ENCODE assay signal across 34 cellular contexts in the genomic region with DNA sequence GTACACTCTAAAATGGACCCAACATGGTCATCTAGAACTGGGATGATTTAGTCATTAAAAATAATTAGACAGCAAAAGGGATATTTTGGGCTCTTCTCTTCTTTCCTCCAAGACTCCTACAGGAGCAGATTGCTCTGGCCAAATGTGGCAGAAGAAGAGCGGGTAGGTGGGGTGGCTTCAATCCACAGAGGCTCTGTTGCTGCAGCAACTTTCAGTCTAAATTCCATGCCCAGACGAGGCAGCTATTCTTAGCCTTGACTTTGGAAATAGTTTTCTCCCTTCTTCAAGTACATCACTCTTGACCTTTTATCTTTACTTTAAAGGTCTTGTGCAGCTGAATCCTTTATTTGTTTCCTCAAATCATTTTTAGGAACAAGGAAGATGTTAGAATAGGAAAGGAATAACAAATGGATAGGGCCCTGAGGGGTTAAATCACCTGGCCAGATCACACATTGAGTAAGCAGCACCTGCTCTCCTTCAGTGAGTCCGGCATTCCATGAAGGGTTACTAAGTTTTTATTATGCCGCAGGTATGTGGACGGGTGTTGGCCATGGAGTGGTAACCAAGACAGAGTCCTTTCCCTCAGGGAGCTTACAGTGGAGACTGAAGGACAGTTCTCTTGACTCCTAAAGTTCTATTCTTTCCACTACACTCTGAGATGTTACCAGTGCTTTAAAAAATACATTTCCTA. TPM values are rescaled to one million over a fixed set of nuclear protein-coding genes. Genes with fewer than 3 reads are reported as not detected.
DNase-seq lines count a peak whose midpoint lies in the region; ATAC-seq, FAIRE-seq and TF ChIP-seq lines count a peak whose summit lies in the region.
"Had no signal": no experiment of that assay in that cellular context is flagged by ENCODE, and none has a peak within 500 bp of the region (broad histone marks: within the 10 kb centered on the region; RNA-seq: fewer than 3 reads in every experiment).

No MANE protein-coding gene starts in this region.

- TF ChIP-seq EP300 in HepG2 (IDR thresholded peaks at IDR 0.05; ENCODE audit: low read depth in 2 of 2, low read length in 2 of 2) (no peak), HepG2 (CRISPR knock-in tag; IDR thresholded peaks at IDR 0.05; ENCODE audit: borderline replicate concordance) (no peak), stomach (IDR thresholded peaks at IDR 0.05) (no peak)

- TF ChIP-seq CTCF in foreskin keratinocyte (conservative IDR thresholded peaks at IDR 0.05): no peak
- TF ChIP-seq CTCF in HepG2 (CRISPR knock-in tag; IDR thresholded peaks at IDR 0.05): no peak
- TF ChIP-seq CTCF in stomach (IDR thresholded peaks at IDR 0.05): no peak
- no peak for TF ChIP-seq CTCF in dorsolateral prefrontal cortex (IDR thresholded peaks at IDR 0.05 in 54 of 56, conservative IDR thresholded peaks at IDR 0.05 in 2 of 56; ENCODE audit: low read depth in 1 of 56, partially characterized antibody in 56 of 56)

- H3K27me3 ChIP-seq in foreskin keratinocyte: no peaks in the 10 kb centered on the region
- no peaks in the 10 kb centered on the region for H3K27me3 ChIP-seq in HepG2 (ENCODE audit: control insufficient read depth in 1 of 2, insufficient read depth in 2 of 2, low read length in 2 of 2)
- no peaks in the 10 kb centered on the region for H3K27me3 ChIP-seq in stomach
- no peaks in the 10 kb centered on the region for H3K27me3 ChIP-seq in dorsolateral prefrontal cortex
- H3K27me3 ChIP-seq: esophagus squamous epithelium, MG63, neutrophil, Peyer's patch had no signal

- no peaks in the 10 kb centered on the region for H3K9me3 Mint-ChIP-seq in activated CD4-positive, alpha-beta T cell treated with anti-CD3 and anti-CD28 coated beads, Interleukin-2, amount 10 ng/mL, durations not matched to agents 24 days and 14 days
- no peaks in the 10 kb centered on the region for H3K9me3 Mint-ChIP-seq in activated CD4-positive, alpha-beta T cell treated with anti-CD3 and anti-CD28 coated beads for 36 hours (ENCODE audit: low read depth)
- H3K9me3 Mint-ChIP-seq: memory B cell; stimulated activated effector memory CD8-positive, alpha-beta T cell treated with anti-CD3 and anti-CD28 coated beads, Interleukin-12 subunit alpha, Interleukin-12 subunit beta, amount 100 ng/mL, for 72 hours; T-helper 2 cell treated with Interferon-gamma antibody and Interleukin-4, amounts not matched to agents 5 μg/mL and 100 μg/mL, for 36 hours had no signal

- H3K4me1 ChIP-seq in foreskin keratinocyte (no peaks in the 10 kb centered on the region), HepG2 (ENCODE audit: insufficient read depth, low read length) (peaks cover 38% of the 10 kb centered on the region), stomach (peaks cover 2 to 33% (median 13%) of the 10 kb centered on the region in 4 donors)
- H3K4me1 ChIP-seq: esophagus squamous epithelium, Peyer's patch, prostate gland had no signal

- no peaks in the 10 kb centered on the region for H3K79me2 ChIP-seq in HepG2 (ENCODE audit: insufficient read depth, low read length)

- H3K4me1 Mint-ChIP-seq in activated CD4-positive, alpha-beta T cell treated with anti-CD3 and anti-CD28 coated beads, Interleukin-2, amount 10 ng/mL, durations not matched to agents 24 days and 14 days: no peaks in the 10 kb centered on the region
- no peaks in the 10 kb centered on the region for H3K4me1 Mint-ChIP-seq in activated CD4-positive, alpha-beta T cell treated with anti-CD3 and anti-CD28 coated beads for 36 hours
- H3K4me1 Mint-ChIP-seq: memory B cell; stimulated activated effector memory CD8-positive, alpha-beta T cell treated with anti-CD3 and anti-CD28 coated beads, Interleukin-12 subunit alpha, Interleukin-12 subunit beta, amount 100 ng/mL, for 72 hours had no signal

- CTCF ChIA-PET in activated CD4-positive, alpha-beta T cell treated with anti-CD3 and anti-CD28 coated beads for 36 hours (lab: Charles Lee): no interaction called here
- CTCF ChIA-PET in HepG2 (lab: Yijun Ruan, JAX; ENCODE audit: low intra/inter-chr PET ratio, low total read pairs): no interaction called here

- H2AFZ ChIP-seq in HepG2 (ENCODE audit: low read length): no peak overlapping the region

- no peak overlapping the region for H3K4me3 Mint-ChIP-seq in activated CD4-positive, alpha-beta T cell treated with anti-CD3 and anti-CD28 coated beads, Interleukin-2, amount 10 ng/mL, durations not matched to agents 24 days and 14 days
- no peak overlapping the region for H3K4me3 Mint-ChIP-seq in activated CD4-positive, alpha-beta T cell treated with anti-CD3 and anti-CD28 coated beads for 36 hours
- H3K4me3 Mint-ChIP-seq: activated naive CD8-positive, alpha-beta T cell; H9; memory B cell; stimulated activated effector memory CD8-positive, alpha-beta T cell treated with anti-CD3 and anti-CD28 coated beads, Interleukin-12 subunit alpha, Interleukin-12 subunit beta, amount 100 ng/mL, for 72 hours; T-helper 2 cell treated with Interferon-gamma antibody and Interleukin-4, amounts not matched to agents 5 μg/mL and 100 μg/mL, for 36 hours; type B pancreatic cell had no signal

- no peak overlapping the region for H3K27ac Mint-ChIP-seq in activated CD4-positive, alpha-beta T cell treated with anti-CD3 and anti-CD28 coated beads, Interleukin-2, amount 10 ng/mL, durations not matched to agents 24 days and 14 days
- H3K27ac Mint-ChIP-seq in activated CD4-positive, alpha-beta T cell treated with anti-CD3 and anti-CD28 coated beads for 36 hours: no peak overlapping the region
- H3K27ac Mint-ChIP-seq: activated naive CD8-positive, alpha-beta T cell; H9; memory B cell; stimulated activated effector memory CD8-positive, alpha-beta T cell treated with anti-CD3 and anti-CD28 coated beads, Interleukin-12 subunit alpha, Interleukin-12 subunit beta, amount 100 ng/mL, for 72 hours; T-helper 2 cell treated with Interferon-gamma antibody and Interleukin-4, amounts not matched to agents 5 μg/mL and 100 μg/mL, for 36 hours; type B pancreatic cell had no signal

- H3K4me3 ChIP-seq in HepG2 (replicated peaks in 1 of 3; ENCODE audit: insufficient read depth in 1 of 3, low read depth in 2 of 3, low read length in 3 of 3) (0 out of 6 replicates have a peak overlapping the region, but pooled peaks of 1 of the 3 experiments have one; percentile 20), stomach (no peak overlapping the region), dorsolateral prefrontal cortex (no peak overlapping the region)
- H3K4me3 ChIP-seq: esophagus squamous epithelium, MG63, Peyer's patch, prostate gland had no signal

- no TSS peak for BruUV-seq in HepG2 (replicated peaks; lab: Mats Ljungman, UMichigan)

- H3K9me3 ChIP-seq in HepG2 (ENCODE audit: low read length) (peaks cover 11% of the 10 kb centered on the region), stomach (no peaks in the 10 kb centered on the region)
- H3K9me3 ChIP-seq: esophagus squamous epithelium, MG63, neutrophil, Peyer's patch, prostate gland had no signal

- DNase-seq in activated CD4-positive, alpha-beta T cell treated with anti-CD3 and anti-CD28 coated beads, Interleukin-2, amount 10 ng/mL, durations not matched to agents 24 days and 14 days: peak; percentile 38
- DNase-seq in activated CD4-positive, alpha-beta T cell treated with anti-CD3 and anti-CD28 coated beads for 36 hours: no peak
- DNase-seq in foreskin keratinocyte (peak; percentile 51 to 85), HepG2 (ENCODE audit: low spot score) (no peak), stomach (no peak), dorsolateral prefrontal cortex (no peak)
- DNase-seq in activated naive CD4-positive, alpha-beta T cell treated with anti-CD3 and anti-CD28 coated beads, Interleukin-2, amount 50 U/mL, for 16 hours: no peak
- no peak for DNase-seq in activated CD4-positive, CD25-positive, alpha-beta regulatory T cell (lab: John Stamatoyannopoulos, UW)
- DNase-seq: activated CD4-positive, alpha-beta T cell treated with anti-CD3 and anti-CD28 coated beads for 48 hours; activated effector memory CD4-positive, alpha-beta T cell treated with Interleukin-2 at 50 U/mL for 16 hours; C1 segment of cervical spinal cord; central memory CD4-positive, alpha-beta T cell; COR-L47; esophagus squamous epithelium; foreskin melanocyte; H9; MG63; NCI-H1105 treated with DMSO at 0.1 percent for 48 hours; NCI-H2081 treated with DMSO at 0.1 percent for 48 hours; NCI-H345; NCI-H774; Peyer's patch had no signal

- H3K27ac ChIP-seq in foreskin keratinocyte (no peak overlapping the region), HepG2 (ENCODE audit: extremely low read length, insufficient read depth, low read length) (no peak overlapping the region), stomach (peak overlapping the region; percentile 37 to 67 (median 41)), dorsolateral prefrontal cortex (no peak overlapping the region)
- H3K27ac ChIP-seq: 22Rv1, esophagus squamous epithelium, KMS-11, neutrophil, Peyer's patch, prostate gland, VCaP had no signal

- H3K27me3 Mint-ChIP-seq in activated CD4-positive, alpha-beta T cell treated with anti-CD3 and anti-CD28 coated beads, Interleukin-2, amount 10 ng/mL, durations not matched to agents 24 days and 14 days: no peaks in the 10 kb centered on the region
- peaks cover 4% of the 10 kb centered on the region for H3K27me3 Mint-ChIP-seq in activated CD4-positive, alpha-beta T cell treated with anti-CD3 and anti-CD28 coated beads for 36 hours
- H3K27me3 Mint-ChIP-seq: type B pancreatic cell had no signal

- no peaks in the 10 kb centered on the region for H4K20me1 ChIP-seq in HepG2 (ENCODE audit: insufficient read depth, low read length)

- 81% methylated on average over 5 of the region's 5 CpGs for WGBS in HepG2 (ENCODE audit: low lambda C conversion rate)
- 44 to 72% (median 49%) methylated on average over 5 of the region's 5 CpGs for WGBS in stomach, 5 donors

- H3K36me3 ChIP-seq in HepG2 (replicated peaks in 1 of 2; ENCODE audit: control insufficient read depth in 1 of 2, insufficient read depth in 2 of 2, low read length in 2 of 2): no peaks in the 10 kb centered on the region
- H3K36me3 ChIP-seq in stomach: no peaks in the 10 kb centered on the region
- H3K36me3 ChIP-seq: esophagus squamous epithelium, MG63, neutrophil, Peyer's patch, prostate gland had no signal

- TF ChIP-seq POLR2A in HepG2 (IDR thresholded peaks at IDR 0.05; ENCODE audit: insufficient read depth in 1 of 2, low read depth in 2 of 2, low read length in 2 of 2): no peak
- TF ChIP-seq POLR2A in stomach (IDR thresholded peaks at IDR 0.05): no peak

- POLR2A ChIA-PET in activated CD4-positive, alpha-beta T cell treated with anti-CD3 and anti-CD28 coated beads for 36 hours (lab: Charles Lee): no interaction called here
- POLR2A ChIA-PET in HepG2 (lab: Yijun Ruan, JAX): interaction anchor here (0.7 kb wide), 1 partner anchor 19 kb away, joined by 4 read pairs; the partner anchor contains the start of gene SORBS2

- no peaks in the 10 kb centered on the region for H3K36me3 Mint-ChIP-seq in activated CD4-positive, alpha-beta T cell treated with anti-CD3 and anti-CD28 coated beads, Interleukin-2, amount 10 ng/mL, durations not matched to agents 24 days and 14 days (ENCODE audit: low read depth)
- H3K36me3 Mint-ChIP-seq in activated CD4-positive, alpha-beta T cell treated with anti-CD3 and anti-CD28 coated beads for 36 hours (ENCODE audit: low read depth): no peaks in the 10 kb centered on the region
- H3K36me3 Mint-ChIP-seq: activated naive CD8-positive, alpha-beta T cell; memory B cell; stimulated activated effector memory CD8-positive, alpha-beta T cell treated with anti-CD3 and anti-CD28 coated beads, Interleukin-12 subunit alpha, Interleukin-12 subunit beta, amount 100 ng/mL, for 72 hours had no signal

- H3K9ac ChIP-seq in HepG2 (ENCODE audit: insufficient read depth, low read depth, low read length): no peak overlapping the region
- H3K9ac ChIP-seq: KMS-11 had no signal

- FAIRE-seq in HepG2 (lab: Jason Lieb, UNC): no peak
- FAIRE-seq: GM12891 had no signal

- intact Hi-C loops in activated CD4-positive, alpha-beta T cell treated with anti-CD3 and anti-CD28 coated beads, Interleukin-2, amount 10 ng/mL, durations not matched to agents 24 days and 14 days (cut with micrococcal nuclease): no loop called here
- intact Hi-C loops in activated CD4-positive, alpha-beta T cell treated with anti-CD3 and anti-CD28 coated beads for 36 hours (cut with DNase I, micrococcal nuclease): no loop called here
- intact Hi-C loops in HepG2 (cut with micrococcal nuclease; ENCODE audit: unreplicated experiment): no loop called here
- intact Hi-C loops in stomach (cut with DNase I; ENCODE audit: low total_unique reads): no loop called here
- intact Hi-C loops in dorsolateral prefrontal cortex (cut with DNase I): no loop called here

- H3K4me2 ChIP-seq in HepG2 (ENCODE audit: low read depth, low read length): peak overlapping the region; percentile 52
- H3K4me2 ChIP-seq: KMS-11 had no signal

- no peak for TF ChIP-seq RAD21 in HepG2 (CRISPR knock-in tag; IDR thresholded peaks at IDR 0.05)

- in situ Hi-C loops in HepG2 (cut with HindIII; ENCODE audit: extremely low pct_ligation_motif_present, low pct_unique_long_range_greater_than_20kb): no loop called here

- ATAC-seq in activated CD4-positive, alpha-beta T cell treated with anti-CD3 and anti-CD28 coated beads for 36 hours: no peak
- ATAC-seq in foreskin keratinocyte: peak; percentile 75
- ATAC-seq in HepG2: no peak
- ATAC-seq: stimulated activated effector memory CD8-positive, alpha-beta T cell treated with anti-CD3 and anti-CD28 coated beads, Interleukin-12 subunit alpha, Interleukin-12 subunit beta, amount 100 ng/mL, for 72 hours had no signal

RNA-seq across cellular contexts. Expression of gene SORBS2, which starts 19.3 kb away (rescaled TPM):
- total RNA-seq in activated CD4-positive, alpha-beta T cell treated with anti-CD3 and anti-CD28 coated beads, Interleukin-2, amount 10 ng/mL, durations not matched to agents 24 days and 14 days: not detected in 2 replicates
- not detected for total RNA-seq in activated CD4-positive, alpha-beta T cell treated with anti-CD3 and anti-CD28 coated beads for 36 hours
- 1.2 and 1.9 TPM in 2 replicates for total RNA-seq in foreskin keratinocyte
- 0.37 and 0.47 TPM in 2 replicates for polyA plus RNA-seq in foreskin keratinocyte
- 25.0 and 29.0 TPM in 2 replicates for total RNA-seq in HepG2 (2016; rRNA removed; fragmentation: Illumina TruSeq; extraction: Trizol)
- 7.2 and 7.3 TPM in 2 replicates for total RNA-seq in HepG2 (2016; cell fraction: cytosol; rRNA removed; fragmentation: Illumina TruSeq; extraction: Trizol; ENCODE audit: low read depth)
- 26.0 and 26.2 TPM in 2 replicates for total RNA-seq in HepG2 (2016; cell fraction: insoluble cytoplasmic fraction; rRNA removed; fragmentation: Illumina TruSeq; extraction: Trizol)
- total RNA-seq in HepG2 (2016; cell fraction: membrane; rRNA removed; fragmentation: Illumina TruSeq; extraction: Trizol): 12.8 and 16.4 TPM in 2 replicates
- total RNA-seq in HepG2 (2016; cell fraction: nucleus; rRNA removed; fragmentation: Illumina TruSeq; extraction: Trizol): 62.8 and 62.9 TPM in 2 replicates
- 55.9 and 80.5 TPM in 2 replicates for polyA plus RNA-seq in HepG2 (2011; rRNA removed)
- 38.4 and 48.7 TPM in 2 replicates for polyA plus RNA-seq in HepG2 (2011; cell fraction: cytosol; rRNA removed)
- 61.7 and 83.9 TPM in 2 replicates for polyA plus RNA-seq in HepG2 (2011; cell fraction: nucleus; rRNA removed)
- 34.7 and 45.4 TPM in 2 replicates for polyA plus RNA-seq in HepG2 (2012)
- 1.7 and 2.6 TPM in 2 replicates for polyA plus RNA-seq in HepG2 (2016; cell fraction: cytosol; fragmentation: Illumina TruSeq; extraction: Trizol; ENCODE audit: low read depth)
- polyA plus RNA-seq in HepG2 (2016; cell fraction: insoluble cytoplasmic fraction; fragmentation: Illumina TruSeq; extraction: Trizol; ENCODE audit: low read depth): 29.6 and 32.7 TPM in 2 replicates
- polyA plus RNA-seq in HepG2 (2016; cell fraction: membrane; fragmentation: Illumina TruSeq; extraction: Trizol; ENCODE audit: low read depth): 9.9 and 11.6 TPM in 2 replicates
- 27.2 and 29.5 TPM in 2 replicates for polyA plus RNA-seq in HepG2 (2016; cell fraction: nucleus; fragmentation: Illumina TruSeq; extraction: Trizol; ENCODE audit: insufficient read depth, low read depth)
- 11.3 and 137 TPM in 2 replicates for polyA minus RNA-seq in HepG2 (2011; rRNA and poly(A)+ RNA removed; ENCODE audit: low replicate concordance)
- polyA minus RNA-seq in HepG2 (2011; cell fraction: cytosol; rRNA and poly(A)+ RNA removed): 39.1 and 42.7 TPM in 2 replicates
- 166 and 180 TPM in 2 replicates for polyA minus RNA-seq in HepG2 (2011; cell fraction: nucleus; rRNA and poly(A)+ RNA removed)
- total RNA-seq in stomach: 100 to 1,000 TPM in 4 of 5 donors, 1 to 10 TPM in 1; 9.0 to 908 (median 235) TPM
- polyA plus RNA-seq in stomach: 10 to 100 TPM; 20.0 to 31.2 (median 23.8) TPM
- 100 to 1,000 TPM in 112 of 120 experiments, 10 to 100 TPM in 8; 56.6 to 292 (median 139) TPM for total RNA-seq in dorsolateral prefrontal cortex
- total RNA-seq: activated CD8-positive, alpha-beta memory T cell treated with anti-CD3 and anti-CD28 coated beads for 36 hours had no signal

Comparison
In these comparisons a context has a peak if more than half of its experiments do, and no peak if none do; other contexts are left out.
1. DNase-seq: peak in activated CD4-positive, alpha-beta T cell treated with anti-CD3 and anti-CD28 coated beads, Interleukin-2, amount 10 ng/mL, durations not matched to agents 24 days and 14 days (single experiment) and foreskin keratinocyte (2 of 2); none in activated CD4-positive, alpha-beta T cell treated with anti-CD3 and anti-CD28 coated beads for 36 hours (single experiment), HepG2 (single experiment), stomach (single experiment), activated naive CD4-positive, alpha-beta T cell treated with anti-CD3 and anti-CD28 coated beads, Interleukin-2, amount 50 U/mL, for 16 hours (single experiment), activated CD4-positive, CD25-positive, alpha-beta regulatory T cell (0 of 4) and dorsolateral prefrontal cortex (0 of 10).
2. H3K27ac ChIP-seq: peak in stomach (5 of 5); none in foreskin keratinocyte (single experiment), HepG2 (single experiment) and dorsolateral prefrontal cortex (0 of 59).